In the genomic region with DNA sequence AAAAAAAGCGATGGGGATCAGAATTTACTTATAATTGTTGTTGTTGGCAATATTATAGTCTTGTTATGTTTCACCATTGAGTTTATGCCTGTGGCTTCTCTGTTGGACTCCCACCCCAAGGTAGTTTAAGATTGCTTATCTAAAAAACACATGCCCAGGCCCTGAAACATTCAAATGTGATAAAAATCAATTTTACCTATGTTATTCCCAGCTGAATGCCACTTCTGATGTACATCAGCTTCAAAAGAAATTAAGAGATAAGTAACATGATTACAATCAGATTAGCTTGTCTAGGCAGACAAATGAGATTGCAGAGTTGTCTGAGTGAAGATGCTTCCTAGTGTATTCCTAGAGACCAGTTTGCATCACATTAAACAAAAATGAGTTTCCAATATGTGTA, we compare ENCODE assay signal across 17 cellular contexts.
A peak's percentile ranks its signal among the peaks of the same experiment; 100 is the strongest.
DNase-seq lines count a peak whose midpoint lies in the region; ATAC-seq, FAIRE-seq and TF ChIP-seq lines count a peak whose summit lies in the region.
"Had no signal": no experiment of that assay in that cellular context is flagged by ENCODE, and none has a peak within 500 bp of the region (broad histone marks: within the 10 kb centered on the region; RNA-seq: fewer than 3 reads in every experiment).

No MANE protein-coding gene starts in this region.

- ATAC-seq in HG03108 (IDR thresholded peaks at IDR 0.05; ENCODE audit: unreplicated experiment), result no peak
- ATAC-seq: GM23338 had no signal

- peak overlapping the region in 1 of 7 donors; percentile 2 for H3K27ac Mint-ChIP-seq in CD4-positive, alpha-beta memory T cell
- H3K27ac Mint-ChIP-seq: CD8-positive, alpha-beta memory T cell had no signal

- H3K27me3 ChIP-seq in CD4-positive, alpha-beta memory T cell (ENCODE audit: insufficient read depth, low read length), result no peaks in the 10 kb centered on the region
- H3K27me3 ChIP-seq: BLaER1 treated with 17β-estradiol and CSF1 and Interleukin-3, amounts not matched to agents 10 nM and 100 nM had no signal

- H3K27ac ChIP-seq in CD4-positive, alpha-beta memory T cell (ENCODE audit: low read depth, low read length), result no peak overlapping the region
- H3K27ac ChIP-seq: BLaER1 treated with 17β-estradiol and CSF1 and Interleukin-3, amounts not matched to agents 10 nM and 100 nM; HL-60 had no signal

- H3K36me3 Mint-ChIP-seq in CD4-positive, alpha-beta memory T cell, result no peaks in the 10 kb centered on the region
- H3K36me3 Mint-ChIP-seq: CD8-positive, alpha-beta memory T cell had no signal

- H3K9me3 ChIP-seq in CD4-positive, alpha-beta memory T cell (ENCODE audit: control insufficient read depth in 1 of 2, low read length in 2 of 2), result no peaks in the 10 kb centered on the region

- H3K4me3 Mint-ChIP-seq in CD4-positive, alpha-beta memory T cell, result no peak overlapping the region
- H3K4me3 Mint-ChIP-seq: CD8-positive, alpha-beta memory T cell; GM23338 had no signal

- FAIRE-seq in D721Med (lab: Jason Lieb, UNC), result peak; percentile 21

- POLR2A ChIA-PET in CD4-positive, alpha-beta memory T cell (lab: Charles Lee; ENCODE audit: partially characterized antibody), result no interaction called here

- no peaks in the 10 kb centered on the region for H3K4me1 ChIP-seq in CD4-positive, alpha-beta memory T cell (ENCODE audit: insufficient read depth, low read length)

- no peak for TF ChIP-seq CTCF in D721Med (IDR thresholded peaks at IDR 0.05; ENCODE audit: insufficient read depth, missing control alignments)

- H3K4me1 Mint-ChIP-seq in CD4-positive, alpha-beta memory T cell, result no peaks in the 10 kb centered on the region
- H3K4me1 Mint-ChIP-seq: CD8-positive, alpha-beta memory T cell had no signal

- DNase-seq in D721Med (ENCODE audit: insufficient read length, low spot score) (no peak), SK-N-DZ (ENCODE audit: low spot score) (peak; percentile 89), astrocyte of the hippocampus (ENCODE audit: low read depth, low spot score) (peak; percentile 1), NCI-H2196 treated with DMSO at 0.1 percent for 48 hours (lab: John Stamatoyannopoulos, UW; ENCODE audit: unreplicated experiment) (no peak)
- DNase-seq in CD4-positive, alpha-beta memory T cell, result no peak
- DNase-seq in activated CD4-positive, alpha-beta T cell treated with anti-CD3 and anti-CD28 coated beads for 4 hours, result no peak
- DNase-seq: 8988T; CD8-positive, alpha-beta memory T cell; COR-L47; DMS153; DMS79; GF-D8; H7 had no signal

- CTCF ChIA-PET in CD4-positive, alpha-beta memory T cell (lab: Charles Lee; ENCODE audit: partially characterized antibody), result no interaction called here

- intact Hi-C loops in CD4-positive, alpha-beta memory T cell (cut with micrococcal nuclease), result no loop called here

- no peaks in the 10 kb centered on the region for H3K27me3 Mint-ChIP-seq in CD4-positive, alpha-beta memory T cell
- H3K27me3 Mint-ChIP-seq: CD8-positive, alpha-beta memory T cell had no signal

- H3K4me3 ChIP-seq in CD4-positive, alpha-beta memory T cell (ENCODE audit: low read length in 2 of 2), result no peak overlapping the region
- H3K4me3 ChIP-seq: BLaER1 treated with 17β-estradiol and CSF1 and Interleukin-3, amounts not matched to agents 10 nM and 100 nM; GM23338 had no signal

- peaks cover 3 to 11% (median 6%) of the 10 kb centered on the region in 8 donors for H3K9me3 Mint-ChIP-seq in CD4-positive, alpha-beta memory T cell

- no peaks in the 10 kb centered on the region for H3K36me3 ChIP-seq in CD4-positive, alpha-beta memory T cell (ENCODE audit: insufficient read depth, low read length)
- H3K36me3 ChIP-seq: BLaER1 treated with 17β-estradiol and CSF1 and Interleukin-3, amounts not matched to agents 10 nM and 100 nM had no signal

Comparison
In these comparisons a context has a peak if more than half of its experiments do, and no peak if none do; other contexts are left out.
1. DNase-seq: peak in SK-N-DZ (single experiment) and astrocyte of the hippocampus (single experiment); none in D721Med (single experiment), CD4-positive, alpha-beta memory T cell (0 of 5), NCI-H2196 treated with DMSO at 0.1 percent for 48 hours (single experiment) and activated CD4-positive, alpha-beta T cell treated with anti-CD3 and anti-CD28 coated beads for 4 hours (0 of 2).